ENCODE assay signal across 8 cellular contexts in genomic region chr11:65274734-65275682, GRCh38. TPM values are rescaled to one million over a fixed set of nuclear protein-coding genes. Genes with fewer than 3 reads are reported as not detected.
DNase-seq lines count a peak whose midpoint lies in the region; ATAC-seq lines count a peak whose summit lies in the region.

No MANE protein-coding gene starts in this region.

- DNase-seq in NOMO-1 (lab: John Stamatoyannopoulos, UW; ENCODE audit: unreplicated experiment in 2 of 2) (peak; percentile 26 to 31), NOMO-1 treated with dmso at 0.1 percent for 144 hours (lab: John Stamatoyannopoulos, UW; ENCODE audit: unreplicated experiment) (no peak), HUDEP-2 (lab: John Stamatoyannopoulos, UW; ENCODE audit: unreplicated experiment in 76 of 76) (peak in 62 of 76 experiments; percentile 6 to 77 (median 54)), SJCRH30 (peak; percentile 79 to 89), dedifferentiated amniotic fluid mesenchymal stem cell (ENCODE audit: extremely low spot score) (peak; percentile 85), left kidney (ENCODE audit: low read depth, low spot score) (peak; percentile 87)

- no peaks in the 10 kb centered on the region for H3K9me3 ChIP-seq in SJCRH30 (replicated peaks)
- H3K9me3 ChIP-seq in subcutaneous abdominal adipose tissue (ENCODE audit: control insufficient read depth in 5 of 5, low read length in 5 of 5) = no peaks in the 10 kb centered on the region

- peaks cover 19% of the 10 kb centered on the region for H3K4me1 ChIP-seq in SJCRH30
- H3K4me1 ChIP-seq in subcutaneous abdominal adipose tissue (ENCODE audit: control insufficient read depth in 5 of 5, insufficient read depth in 5 of 5, low read length in 5 of 5) = peaks cover 5 to 29% (median 24%) of the 10 kb centered on the region in 5 donors

- ATAC-seq in HG02970 (IDR thresholded peaks at IDR 0.05; ENCODE audit: low FRiP score, unreplicated experiment) = no peak

- H3K4me3 ChIP-seq in SJCRH30 (no peak overlapping the region), subcutaneous abdominal adipose tissue (ENCODE audit: low read depth in 1 of 5, low read length in 5 of 5) (no peak overlapping the region)

- no peaks in the 10 kb centered on the region for H3K27me3 ChIP-seq in SJCRH30
- no peaks in the 10 kb centered on the region for H3K27me3 ChIP-seq in subcutaneous abdominal adipose tissue (ENCODE audit: control insufficient read depth in 5 of 5, insufficient read depth in 4 of 5, low read length in 5 of 5)

- no peak overlapping the region for H3K27ac ChIP-seq in SJCRH30
- H3K27ac ChIP-seq in subcutaneous abdominal adipose tissue (ENCODE audit: low read depth, low read length) = peak overlapping the region; percentile 73

- H3K36me3 ChIP-seq in SJCRH30 (peaks cover 27% of the 10 kb centered on the region), subcutaneous abdominal adipose tissue (ENCODE audit: control insufficient read depth in 5 of 5, insufficient read depth in 5 of 5, low read length in 5 of 5) (peaks cover 0 to 17% (median 7%) of the 10 kb centered on the region in 5 donors)

- H3K9ac ChIP-seq in subcutaneous abdominal adipose tissue (ENCODE audit: low read length in 5 of 5) = no peak overlapping the region

RNA-seq across cellular contexts. Expression of gene POLA2, which starts 13.2 kb away (rescaled TPM):
- total RNA-seq in SJCRH30 (2014; rRNA removed; shearing (Covaris generic)) = 47.2 and 54.6 TPM in 2 replicates

RNA-seq across cellular contexts. Expression of gene CDC42EP2, which starts 39.7 kb away (rescaled TPM):
- 5.6 and 6.0 TPM in 2 replicates for total RNA-seq in SJCRH30 (2014; rRNA removed; shearing (Covaris generic))

RNA-seq across cellular contexts. Expression of gene DPF2, which starts 58.6 kb away (rescaled TPM):
- 33.0 and 38.0 TPM in 2 replicates for total RNA-seq in SJCRH30 (2014; rRNA removed; shearing (Covaris generic))
